2 cellular contexts compared by ENCODE assay signal in the genomic region with DNA sequence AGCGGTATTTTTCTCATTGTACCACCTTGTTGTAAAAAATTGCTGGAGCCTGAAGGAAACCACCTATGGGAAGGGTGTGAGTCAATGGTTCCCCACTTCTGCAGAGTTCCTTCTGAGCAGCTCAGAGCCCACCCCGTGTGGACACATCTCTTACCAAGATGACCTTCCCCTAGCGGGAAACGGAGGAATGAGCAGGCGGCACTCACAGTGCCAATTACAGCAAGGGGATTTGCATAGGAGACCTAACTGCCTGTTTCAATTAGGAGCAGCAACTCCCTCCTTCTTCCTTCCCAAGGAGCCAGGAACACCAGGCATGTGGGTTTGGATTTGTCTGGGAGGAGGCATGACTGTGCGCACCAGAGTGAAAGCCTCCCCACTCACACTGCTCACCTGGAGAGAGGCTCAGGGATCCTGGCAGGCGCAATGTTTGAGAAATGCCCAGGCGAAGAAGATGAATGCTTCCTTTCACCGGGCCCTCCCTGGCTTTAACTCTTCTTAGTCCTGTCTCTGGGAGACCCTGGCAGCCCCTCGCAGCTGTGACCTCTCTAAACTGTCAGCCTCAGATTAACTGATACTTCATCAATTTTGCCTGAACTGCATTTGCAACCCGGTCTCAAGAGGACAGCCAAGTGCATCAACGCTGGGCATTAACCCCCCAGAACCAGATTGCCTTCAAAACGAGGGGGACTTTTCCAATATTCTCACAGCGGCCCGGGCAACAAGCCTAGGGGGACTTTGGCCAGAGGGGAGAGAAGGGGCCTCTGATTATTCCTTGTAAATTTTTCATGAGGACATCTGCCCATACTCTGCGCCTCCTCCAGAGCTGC.
TF ChIP-seq lines count a peak whose summit lies in the region.

No MANE protein-coding gene starts in this region.

TF ChIP-seq in IMR-90, 13 proteins besides CTCF, POLR2A, EP300 and RAD21 (continued from another document):
- no peak for TF ChIP-seq MAFK (IDR thresholded peaks at IDR 0.05; ENCODE audit: low read depth, low read length)
- no peak for TF ChIP-seq FOS (IDR thresholded peaks at IDR 0.05; ENCODE audit: low read depth, low read length)
- no peak for TF ChIP-seq NFE2L2 (IDR thresholded peaks at IDR 0.05; ENCODE audit: low read depth, low read length)
- TF ChIP-seq USF2 (IDR thresholded peaks at IDR 0.05; ENCODE audit: low read depth, low read length), result no peak
- no peak for TF ChIP-seq MAZ (IDR thresholded peaks at IDR 0.05; ENCODE audit: borderline replicate concordance, low read depth, low read length)
- no peak for TF ChIP-seq ELK1 (IDR thresholded peaks at IDR 0.05; ENCODE audit: borderline replicate concordance, low read depth, low read length)
- TF ChIP-seq CHD1 (IDR thresholded peaks at IDR 0.05; ENCODE audit: low read depth, low read length), result no peak
- TF ChIP-seq MXI1 (IDR thresholded peaks at IDR 0.05; ENCODE audit: borderline replicate concordance, low read depth, low read length), result no peak

TF ChIP-seq in WTC11, 78 proteins besides CTCF, POLR2A, EP300 and RAD21 (continued from another document):
- TF ChIP-seq, protein P1, sequence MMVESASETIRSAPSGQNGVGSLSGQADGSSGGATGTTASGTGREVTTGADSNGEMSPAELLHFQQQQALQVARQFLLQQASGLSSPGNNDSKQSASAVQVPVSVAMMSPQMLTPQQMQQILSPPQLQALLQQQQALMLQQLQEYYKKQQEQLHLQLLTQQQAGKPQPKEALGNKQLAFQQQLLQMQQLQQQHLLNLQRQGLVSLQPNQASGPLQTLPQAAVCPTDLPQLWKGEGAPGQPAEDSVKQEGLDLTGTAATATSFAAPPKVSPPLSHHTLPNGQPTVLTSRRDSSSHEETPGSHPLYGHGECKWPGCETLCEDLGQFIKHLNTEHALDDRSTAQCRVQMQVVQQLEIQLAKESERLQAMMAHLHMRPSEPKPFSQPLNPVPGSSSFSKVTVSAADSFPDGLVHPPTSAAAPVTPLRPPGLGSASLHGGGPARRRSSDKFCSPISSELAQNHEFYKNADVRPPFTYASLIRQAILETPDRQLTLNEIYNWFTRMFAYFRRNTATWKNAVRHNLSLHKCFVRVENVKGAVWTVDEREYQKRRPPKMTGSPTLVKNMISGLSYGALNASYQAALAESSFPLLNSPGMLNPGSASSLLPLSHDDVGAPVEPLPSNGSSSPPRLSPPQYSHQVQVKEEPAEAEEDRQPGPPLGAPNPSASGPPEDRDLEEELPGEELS (CRISPR knock-in tag; IDR thresholded peaks at IDR 0.05), result no peak
- TF ChIP-seq ZNF317 (CRISPR knock-in tag; IDR thresholded peaks at IDR 0.05; ENCODE audit: borderline replicate concordance, low read depth) (no peak), ZNF512 (CRISPR knock-in tag; IDR thresholded peaks at IDR 0.05; ENCODE audit: borderline replicate concordance) (no peak), GTF2I (CRISPR knock-in tag; conservative IDR thresholded peaks at IDR 0.05) (no peak), FOXJ3 (CRISPR knock-in tag; IDR thresholded peaks at IDR 0.05; ENCODE audit: borderline replicate concordance) (no peak), AR (CRISPR knock-in tag; IDR thresholded peaks at IDR 0.05) (no peak), ZNF416 (CRISPR knock-in tag; IDR thresholded peaks at IDR 0.05) (no peak), ZMAT4 (CRISPR knock-in tag; IDR thresholded peaks at IDR 0.05) (no peak), E2F5 (CRISPR knock-in tag; IDR thresholded peaks at IDR 0.05) (no peak), HMGXB4 (CRISPR knock-in tag; IDR thresholded peaks at IDR 0.05) (no peak), CBFB (CRISPR knock-in tag; IDR thresholded peaks at IDR 0.05; ENCODE audit: low read depth) (no peak), HMGA2 (CRISPR knock-in tag; IDR thresholded peaks at IDR 0.05) (no peak), ERG (CRISPR knock-in tag; IDR thresholded peaks at IDR 0.05) (no peak), EMX1 (CRISPR knock-in tag; IDR thresholded peaks at IDR 0.05) (no peak), RELA (CRISPR knock-in tag; IDR thresholded peaks at IDR 0.05; ENCODE audit: borderline replicate concordance) (no peak)
- TF ChIP-seq, protein P2, sequence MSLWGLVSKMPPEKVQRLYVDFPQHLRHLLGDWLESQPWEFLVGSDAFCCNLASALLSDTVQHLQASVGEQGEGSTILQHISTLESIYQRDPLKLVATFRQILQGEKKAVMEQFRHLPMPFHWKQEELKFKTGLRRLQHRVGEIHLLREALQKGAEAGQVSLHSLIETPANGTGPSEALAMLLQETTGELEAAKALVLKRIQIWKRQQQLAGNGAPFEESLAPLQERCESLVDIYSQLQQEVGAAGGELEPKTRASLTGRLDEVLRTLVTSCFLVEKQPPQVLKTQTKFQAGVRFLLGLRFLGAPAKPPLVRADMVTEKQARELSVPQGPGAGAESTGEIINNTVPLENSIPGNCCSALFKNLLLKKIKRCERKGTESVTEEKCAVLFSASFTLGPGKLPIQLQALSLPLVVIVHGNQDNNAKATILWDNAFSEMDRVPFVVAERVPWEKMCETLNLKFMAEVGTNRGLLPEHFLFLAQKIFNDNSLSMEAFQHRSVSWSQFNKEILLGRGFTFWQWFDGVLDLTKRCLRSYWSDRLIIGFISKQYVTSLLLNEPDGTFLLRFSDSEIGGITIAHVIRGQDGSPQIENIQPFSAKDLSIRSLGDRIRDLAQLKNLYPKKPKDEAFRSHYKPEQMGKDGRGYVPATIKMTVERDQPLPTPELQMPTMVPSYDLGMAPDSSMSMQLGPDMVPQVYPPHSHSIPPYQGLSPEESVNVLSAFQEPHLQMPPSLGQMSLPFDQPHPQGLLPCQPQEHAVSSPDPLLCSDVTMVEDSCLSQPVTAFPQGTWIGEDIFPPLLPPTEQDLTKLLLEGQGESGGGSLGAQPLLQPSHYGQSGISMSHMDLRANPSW (CRISPR knock-in tag; conservative IDR thresholded peaks at IDR 0.05; ENCODE audit: low read depth), result no peak
- TF ChIP-seq, protein P3, sequence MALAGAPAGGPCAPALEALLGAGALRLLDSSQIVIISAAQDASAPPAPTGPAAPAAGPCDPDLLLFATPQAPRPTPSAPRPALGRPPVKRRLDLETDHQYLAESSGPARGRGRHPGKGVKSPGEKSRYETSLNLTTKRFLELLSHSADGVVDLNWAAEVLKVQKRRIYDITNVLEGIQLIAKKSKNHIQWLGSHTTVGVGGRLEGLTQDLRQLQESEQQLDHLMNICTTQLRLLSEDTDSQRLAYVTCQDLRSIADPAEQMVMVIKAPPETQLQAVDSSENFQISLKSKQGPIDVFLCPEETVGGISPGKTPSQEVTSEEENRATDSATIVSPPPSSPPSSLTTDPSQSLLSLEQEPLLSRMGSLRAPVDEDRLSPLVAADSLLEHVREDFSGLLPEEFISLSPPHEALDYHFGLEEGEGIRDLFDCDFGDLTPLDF (CRISPR knock-in tag; IDR thresholded peaks at IDR 0.05), result no peak
- TF ChIP-seq, protein P4, sequence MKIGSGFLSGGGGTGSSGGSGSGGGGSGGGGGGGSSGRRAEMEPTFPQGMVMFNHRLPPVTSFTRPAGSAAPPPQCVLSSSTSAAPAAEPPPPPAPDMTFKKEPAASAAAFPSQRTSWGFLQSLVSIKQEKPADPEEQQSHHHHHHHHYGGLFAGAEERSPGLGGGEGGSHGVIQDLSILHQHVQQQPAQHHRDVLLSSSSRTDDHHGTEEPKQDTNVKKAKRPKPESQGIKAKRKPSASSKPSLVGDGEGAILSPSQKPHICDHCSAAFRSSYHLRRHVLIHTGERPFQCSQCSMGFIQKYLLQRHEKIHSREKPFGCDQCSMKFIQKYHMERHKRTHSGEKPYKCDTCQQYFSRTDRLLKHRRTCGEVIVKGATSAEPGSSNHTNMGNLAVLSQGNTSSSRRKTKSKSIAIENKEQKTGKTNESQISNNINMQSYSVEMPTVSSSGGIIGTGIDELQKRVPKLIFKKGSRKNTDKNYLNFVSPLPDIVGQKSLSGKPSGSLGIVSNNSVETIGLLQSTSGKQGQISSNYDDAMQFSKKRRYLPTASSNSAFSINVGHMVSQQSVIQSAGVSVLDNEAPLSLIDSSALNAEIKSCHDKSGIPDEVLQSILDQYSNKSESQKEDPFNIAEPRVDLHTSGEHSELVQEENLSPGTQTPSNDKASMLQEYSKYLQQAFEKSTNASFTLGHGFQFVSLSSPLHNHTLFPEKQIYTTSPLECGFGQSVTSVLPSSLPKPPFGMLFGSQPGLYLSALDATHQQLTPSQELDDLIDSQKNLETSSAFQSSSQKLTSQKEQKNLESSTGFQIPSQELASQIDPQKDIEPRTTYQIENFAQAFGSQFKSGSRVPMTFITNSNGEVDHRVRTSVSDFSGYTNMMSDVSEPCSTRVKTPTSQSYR (CRISPR knock-in tag; IDR thresholded peaks at IDR 0.05), result no peak
